30 cellular contexts compared by ENCODE assay signal in the genomic region with DNA sequence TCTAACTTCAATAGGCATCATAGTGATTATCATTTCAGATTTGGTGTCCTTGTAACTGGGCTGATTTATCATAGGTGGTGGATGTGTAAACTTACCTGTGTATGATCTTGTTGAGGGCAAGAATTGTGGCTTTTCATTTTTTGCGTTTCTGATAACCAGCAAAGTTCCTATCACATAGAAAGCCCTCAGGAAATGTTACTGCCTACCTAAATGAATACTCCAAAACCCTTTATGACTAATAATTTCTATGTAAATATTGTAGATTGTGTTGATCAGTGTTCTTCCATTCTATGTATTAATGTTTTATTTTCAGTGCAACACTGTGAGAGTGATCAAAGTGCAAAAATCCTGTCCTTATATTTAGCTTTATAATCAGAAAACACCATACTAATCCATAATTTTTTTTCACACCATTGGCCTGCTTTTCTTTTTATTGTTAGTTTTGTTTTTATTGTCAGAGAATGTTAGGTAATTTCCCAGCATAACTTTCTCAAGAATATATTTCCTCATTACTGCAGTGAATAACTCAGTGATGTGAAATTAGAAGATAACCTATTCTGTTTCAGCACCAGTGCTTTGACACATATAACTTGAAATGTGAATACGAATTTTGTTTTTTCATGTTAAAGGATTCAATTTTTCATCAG.
A peak's percentile ranks its signal among the peaks of the same experiment; 100 is the strongest.
DNase-seq lines count a peak whose midpoint lies in the region; ATAC-seq, FAIRE-seq and TF ChIP-seq lines count a peak whose summit lies in the region.
"Had no signal": no experiment of that assay in that cellular context is flagged by ENCODE, and none has a peak within 500 bp of the region (broad histone marks: within the 10 kb centered on the region; RNA-seq: fewer than 3 reads in every experiment).

No MANE protein-coding gene starts in this region.

- H3K9me3 Mint-ChIP-seq in stimulated activated naive CD8-positive, alpha-beta T cell treated with anti-CD3 and anti-CD28 coated beads, Interleukin-15, Interleukin-2, amounts not matched to agents 100 ng/mL and 50 ng/mL, for 24 hours: peaks cover 17% of the 10 kb centered on the region

- in situ Hi-C loops in GM12878 (cut with MboI): no loop called here

- no peak overlapping the region; the same call in 1 of the 2 replicates for H3K9ac ChIP-seq in GM12878 (ENCODE audit: control insufficient read depth, insufficient read depth, low read length)

- peaks cover 7% of the 10 kb centered on the region; the same call in 1 of the 2 replicates for H3K4me1 ChIP-seq in GM12878 (ENCODE audit: control insufficient read depth, insufficient read depth, low read length)
- H3K4me1 ChIP-seq: BE2C, SJSA1 had no signal

- TSS peak; percentile 5 for BruUV-seq in GM12878 (replicated peaks; lab: Mats Ljungman, UMichigan)

- H4K20me1 ChIP-seq in GM12878 (ENCODE audit: control insufficient read depth, insufficient read depth): no peaks in the 10 kb centered on the region

- peak overlapping the region; percentile 57 for H3K27ac Mint-ChIP-seq in stimulated activated naive CD8-positive, alpha-beta T cell treated with anti-CD3 and anti-CD28 coated beads, Interleukin-15, Interleukin-2, amounts not matched to agents 100 ng/mL and 50 ng/mL, for 24 hours
- H3K27ac Mint-ChIP-seq: activated CD8-positive, alpha-beta T cell treated with anti-CD3 and anti-CD28 coated beads for 36 hours; nephron had no signal

- H3K36me3 ChIP-seq in GM12878 (ENCODE audit: control insufficient read depth in 2 of 2, insufficient read depth in 2 of 2, low read length in 1 of 2): no peaks in the 10 kb centered on the region
- H3K36me3 ChIP-seq: BE2C, brain microvascular endothelial cell, heart left ventricle, MG63, SJSA1 had no signal

- peak overlapping the region; percentile 22 for H3K4me2 ChIP-seq in GM12878 (ENCODE audit: control insufficient read depth, insufficient read depth)

- H3K4me1 Mint-ChIP-seq in stimulated activated naive CD8-positive, alpha-beta T cell treated with anti-CD3 and anti-CD28 coated beads, Interleukin-15, Interleukin-2, amounts not matched to agents 100 ng/mL and 50 ng/mL, for 24 hours (ENCODE audit: low read depth): peaks cover 17% of the 10 kb centered on the region
- H3K4me1 Mint-ChIP-seq: nephron had no signal

- WGBS in GM12878 (ENCODE audit: insufficient coverage, insufficient replicate concordance, low lambda C conversion rate, missing lambda C conversion rate): 8% methylated on average over 2 of the region's 2 CpGs

- peak; percentile 44 for FAIRE-seq in GM12878 (lab: Jason Lieb, UNC)
- FAIRE-seq: TTC549 had no signal

- SMC1A ChIA-PET in GM12878 (lab: Charles Lee; ENCODE audit: uncharacterized antibody, unreplicated experiment): interaction anchor here (0.7 to 1.5 kb wide), 3 partner anchors 23 to 106 kb away, joined by 3 to 4 read pairs (median 3); no protein-coding TSS in a partner anchor

- TF ChIP-seq CTCF in GM12878 (IDR thresholded peaks at IDR 0.05 in 2 of 3, conservative IDR thresholded peaks at IDR 0.05 in 1 of 3; ENCODE audit: control insufficient read depth in 2 of 3, extremely low read depth in 1 of 3, insufficient read depth in 1 of 3, low read depth in 3 of 3, low read length in 3 of 3): no peak

- intact Hi-C loops in GM12878 (cut with micrococcal nuclease; ENCODE audit: unreplicated experiment): loop anchor here (5.0 kb wide), 1 partner anchor 95 kb away; a partner anchor contains a TSS

- POLR2A ChIA-PET in GM12878 (lab: Charles Lee): no interaction called here

- H2AFZ ChIP-seq in GM12878 (ENCODE audit: control insufficient read depth, low read depth, low read length): peak overlapping the region; percentile 29; the same call in 1 of the 2 replicates

- peak overlapping the region; percentile 39; the same call in 1 of the 2 replicates for H3K4me3 ChIP-seq in GM12878
- H3K4me3 ChIP-seq: heart left ventricle, lung, MG63, SJSA1, tibial nerve had no signal

- peak overlapping the region; percentile 61 for H3K27ac ChIP-seq in GM12878 (ENCODE audit: control insufficient read depth, insufficient read depth)
- H3K27ac ChIP-seq: brain microvascular endothelial cell, heart left ventricle, SJSA1, tibial nerve had no signal

- no peaks in the 10 kb centered on the region for H3K27me3 Mint-ChIP-seq in stimulated activated naive CD8-positive, alpha-beta T cell treated with anti-CD3 and anti-CD28 coated beads, Interleukin-15, Interleukin-2, amounts not matched to agents 100 ng/mL and 50 ng/mL, for 24 hours
- H3K27me3 Mint-ChIP-seq: activated CD8-positive, alpha-beta T cell treated with anti-CD3 and anti-CD28 coated beads for 36 hours had no signal

- no peak for TF ChIP-seq EP300 in GM12878 (IDR thresholded peaks at IDR 0.05; ENCODE audit: borderline replicate concordance in 1 of 2, control insufficient read depth in 1 of 2, low read depth in 2 of 2, low read length in 2 of 2)

- TF ChIP-seq POLR2A in GM12878 (IDR thresholded peaks at IDR 0.05; ENCODE audit: low read depth, low read length): no peak

- H3K27me3 ChIP-seq in GM12878 (replicated peaks in 1 of 2; ENCODE audit: control insufficient read depth in 2 of 2, insufficient read depth in 2 of 2, low read length in 1 of 2): no peaks in the 10 kb centered on the region
- H3K27me3 ChIP-seq: BE2C, brain microvascular endothelial cell, heart left ventricle, MG63, SJSA1, tibial nerve had no signal

- H3K79me2 ChIP-seq in GM12878 (ENCODE audit: control insufficient read depth, insufficient read depth, low read length): peaks cover 26% of the 10 kb centered on the region

- no peak overlapping the region for H3K4me3 Mint-ChIP-seq in stimulated activated naive CD8-positive, alpha-beta T cell treated with anti-CD3 and anti-CD28 coated beads, Interleukin-15, Interleukin-2, amounts not matched to agents 100 ng/mL and 50 ng/mL, for 24 hours
- H3K4me3 Mint-ChIP-seq: activated CD8-positive, alpha-beta T cell treated with anti-CD3 and anti-CD28 coated beads for 36 hours; nephron had no signal

- RAD21 ChIA-PET in GM12878 (lab: Charles Lee; ENCODE audit: unreplicated experiment): interaction anchor here (2.1 kb wide), 1 partner anchor 22 kb away, joined by 6 read pairs; no protein-coding TSS in a partner anchor

- no peak for TF ChIP-seq RAD21 in GM12878 (IDR thresholded peaks at IDR 0.05; ENCODE audit: insufficient read depth, low read depth, low read length)

- H3K9me3 ChIP-seq in GM12878 (replicated peaks; ENCODE audit: control insufficient read depth, insufficient read depth, low read length): peaks cover 3% of the 10 kb centered on the region; the same call in 2 of the 3 replicates
- H3K9me3 ChIP-seq: BE2C, MG63 had no signal

- peaks cover 13% of the 10 kb centered on the region for H3K36me3 Mint-ChIP-seq in stimulated activated naive CD8-positive, alpha-beta T cell treated with anti-CD3 and anti-CD28 coated beads, Interleukin-15, Interleukin-2, amounts not matched to agents 100 ng/mL and 50 ng/mL, for 24 hours (ENCODE audit: low read depth)

- CTCF ChIA-PET in GM12878 (lab: Yijun Ruan, JAX): no interaction called here

- ATAC-seq in stimulated activated naive CD8-positive, alpha-beta T cell treated with anti-CD3 and anti-CD28 coated beads, Interleukin-15, Interleukin-2, amounts not matched to agents 100 U/mL and 50 U/mL, for 24 hours: no peak
- ATAC-seq in HG02852 (IDR thresholded peaks at IDR 0.05; ENCODE audit: unreplicated experiment): peak; percentile 61
- peak; percentile 88 for ATAC-seq in GM12878
- no peak for ATAC-seq in GM19395 (IDR thresholded peaks at IDR 0.05; ENCODE audit: unreplicated experiment)
- ATAC-seq in GM21619 (IDR thresholded peaks at IDR 0.05; ENCODE audit: unreplicated experiment): no peak
- ATAC-seq: activated CD8-positive, alpha-beta T cell treated with anti-CD3 and anti-CD28 coated beads for 36 hours; heart left ventricle had no signal

- no peak for DNase-seq in stimulated activated naive CD8-positive, alpha-beta T cell treated with anti-CD3 and anti-CD28 coated beads, Interleukin-15, Interleukin-2, amounts not matched to agents 100 U/mL and 50 U/mL, for 24 hours
- peak; percentile 27 for DNase-seq in GM12878 (ENCODE audit: low read depth, low spot score)
- no peak for DNase-seq in GF-D8 (lab: John Stamatoyannopoulos, UW)
- DNase-seq: ACHN; activated CD8-positive, alpha-beta T cell treated with anti-CD3 and anti-CD28 coated beads for 36 hours; activated naive CD4-positive, alpha-beta T cell treated with Interleukin-2 at 50 U/mL for 16 hours; amniotic stem cell; BE2C; brain microvascular endothelial cell; DMS153; effector memory CD4-positive, alpha-beta T cell; erythroblast; foreskin fibroblast; heart left ventricle; kidney glomerular epithelial cell; MG63; NCI-H345; NCI-H82; RPMI8226; stimulated activated naive CD4-positive, alpha-beta T cell treated with Interleukin-2 at 50 U/mL for 16 hours; T-helper 1 cell had no signal

TF ChIP-seq in GM12878, 131 proteins besides CTCF, POLR2A, EP300 and RAD21 (continues in another document):
- TF ChIP-seq, protein P1, sequence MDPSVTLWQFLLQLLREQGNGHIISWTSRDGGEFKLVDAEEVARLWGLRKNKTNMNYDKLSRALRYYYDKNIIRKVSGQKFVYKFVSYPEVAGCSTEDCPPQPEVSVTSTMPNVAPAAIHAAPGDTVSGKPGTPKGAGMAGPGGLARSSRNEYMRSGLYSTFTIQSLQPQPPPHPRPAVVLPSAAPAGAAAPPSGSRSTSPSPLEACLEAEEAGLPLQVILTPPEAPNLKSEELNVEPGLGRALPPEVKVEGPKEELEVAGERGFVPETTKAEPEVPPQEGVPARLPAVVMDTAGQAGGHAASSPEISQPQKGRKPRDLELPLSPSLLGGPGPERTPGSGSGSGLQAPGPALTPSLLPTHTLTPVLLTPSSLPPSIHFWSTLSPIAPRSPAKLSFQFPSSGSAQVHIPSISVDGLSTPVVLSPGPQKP (IDR thresholded peaks at IDR 0.05; ENCODE audit: low read depth, low read length): no peak
- TF ChIP-seq PAX5 (IDR thresholded peaks at IDR 0.05; ENCODE audit: borderline replicate concordance, low read depth, low read length): no peak
- no peak for TF ChIP-seq HDGF (IDR thresholded peaks at IDR 0.05)
- no peak for TF ChIP-seq MXI1 (IDR thresholded peaks at IDR 0.05; ENCODE audit: low read depth, low read length)
- TF ChIP-seq ZBED1 (IDR thresholded peaks at IDR 0.05; ENCODE audit: borderline replicate concordance): no peak
- no peak for TF ChIP-seq CBX5 (IDR thresholded peaks at IDR 0.05; ENCODE audit: low read depth)
- TF ChIP-seq NFYA (IDR thresholded peaks at IDR 0.05; ENCODE audit: borderline replicate concordance, low read depth, low read length): no peak

Comparison
In these comparisons a context has a peak if more than half of its experiments do, and no peak if none do; other contexts are left out.
1. ATAC-seq: peak in HG02852 (single experiment) and GM12878 (single experiment); none in stimulated activated naive CD8-positive, alpha-beta T cell treated with anti-CD3 and anti-CD28 coated beads, Interleukin-15, Interleukin-2, amounts not matched to agents 100 U/mL and 50 U/mL, for 24 hours (single experiment), GM19395 (single experiment) and GM21619 (single experiment).